ENCODE assay signal across 22 cellular contexts in the genomic region with DNA sequence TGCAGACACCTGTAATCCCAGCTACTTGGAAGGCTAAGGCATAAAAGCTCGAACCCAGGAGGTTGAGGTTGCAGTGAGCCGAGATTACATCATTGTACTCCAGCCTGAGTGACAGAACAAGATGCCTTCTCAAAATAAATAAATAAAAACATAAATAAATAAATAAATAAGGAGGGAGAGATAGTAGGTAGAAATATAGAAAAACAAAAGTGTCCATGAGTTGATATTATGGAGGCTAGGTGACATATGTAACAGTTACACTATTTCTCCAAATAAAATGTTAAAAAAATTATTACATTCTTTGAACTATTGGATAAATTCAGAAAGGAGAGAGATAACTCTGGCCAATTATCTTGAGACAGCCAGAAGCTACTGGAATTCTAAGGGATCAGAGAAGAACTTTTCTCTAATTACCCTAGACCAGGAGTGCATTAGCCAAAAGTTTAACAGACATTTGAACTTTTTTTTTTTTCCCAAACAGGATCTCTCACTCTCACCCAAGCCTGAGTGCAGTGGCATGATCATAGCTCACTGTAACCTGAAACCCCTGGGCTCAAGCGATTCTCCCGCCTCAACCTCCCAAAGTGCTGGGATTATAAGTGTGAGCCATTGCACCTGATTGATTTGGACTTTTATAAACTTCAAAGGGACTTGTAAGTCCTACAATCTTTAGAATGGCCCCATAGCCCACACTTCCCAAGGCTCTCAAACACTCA.
"Had no signal": no experiment of that assay in that cellular context is flagged by ENCODE, and none has a peak within 500 bp of the region (broad histone marks: within the 10 kb centered on the region; RNA-seq: fewer than 3 reads in every experiment).

No MANE protein-coding gene starts in this region.

- H3K9me3 Mint-ChIP-seq: nephron had no signal

- H3K27me3 Mint-ChIP-seq: activated naive CD8-positive, alpha-beta T cell had no signal

- H3K27ac Mint-ChIP-seq: activated naive CD8-positive, alpha-beta T cell; nephron had no signal

- H3K4me1 Mint-ChIP-seq: nephron had no signal

- H3K4me3 Mint-ChIP-seq: activated naive CD8-positive, alpha-beta T cell; nephron had no signal

- ATAC-seq: sciatic nerve; stimulated activated naive CD8-positive, alpha-beta T cell treated with anti-CD3 and anti-CD28 coated beads, Interleukin-15, Interleukin-2, amounts not matched to agents 100 U/mL and 50 U/mL, for 24 hours had no signal

- DNase-seq: activated CD4-positive, alpha-beta T cell treated with anti-CD3 and anti-CD28 coated beads for 4 hours; activated CD4-positive, alpha-beta T cell treated with anti-CD3 and anti-CD28 coated beads, Interleukin-2, amount 50 U/mL, for 48 hours; activated CD4-positive, CD25-positive, alpha-beta regulatory T cell; activated CD8-positive, alpha-beta memory T cell treated with anti-CD3 and anti-CD28 coated beads for 24 hours; activated effector memory CD4-positive, alpha-beta T cell treated with Interleukin-2 at 50 U/mL for 16 hours; activated naive CD4-positive, alpha-beta T cell treated with Interleukin-2 at 50 U/mL for 16 hours; anterior cingulate cortex; colonic mucosa; effector CD8-positive, alpha-beta T cell; esophagus squamous epithelium; foreskin melanocyte; left ventricle myocardium superior; ovary; retina; stimulated activated CD4-positive, alpha-beta T cell treated with anti-CD3 and anti-CD28 coated beads, Interleukin-12 subunit alpha, Interleukin-12 subunit beta, amount 100 ng/mL, for 4 hours; stimulated activated CD4-positive, alpha-beta T cell treated with anti-CD3 and anti-CD28 coated beads, Interleukin-4, amount 100 ng/mL, for 1 hour; stimulated activated naive CD8-positive, alpha-beta T cell treated with anti-CD3 and anti-CD28 coated beads, Interleukin-15, Interleukin-2, amounts not matched to agents 100 U/mL and 50 U/mL, for 24 hours; testis; transverse colon had no signal
